11 cellular contexts compared by ENCODE assay signal in the genomic region with DNA sequence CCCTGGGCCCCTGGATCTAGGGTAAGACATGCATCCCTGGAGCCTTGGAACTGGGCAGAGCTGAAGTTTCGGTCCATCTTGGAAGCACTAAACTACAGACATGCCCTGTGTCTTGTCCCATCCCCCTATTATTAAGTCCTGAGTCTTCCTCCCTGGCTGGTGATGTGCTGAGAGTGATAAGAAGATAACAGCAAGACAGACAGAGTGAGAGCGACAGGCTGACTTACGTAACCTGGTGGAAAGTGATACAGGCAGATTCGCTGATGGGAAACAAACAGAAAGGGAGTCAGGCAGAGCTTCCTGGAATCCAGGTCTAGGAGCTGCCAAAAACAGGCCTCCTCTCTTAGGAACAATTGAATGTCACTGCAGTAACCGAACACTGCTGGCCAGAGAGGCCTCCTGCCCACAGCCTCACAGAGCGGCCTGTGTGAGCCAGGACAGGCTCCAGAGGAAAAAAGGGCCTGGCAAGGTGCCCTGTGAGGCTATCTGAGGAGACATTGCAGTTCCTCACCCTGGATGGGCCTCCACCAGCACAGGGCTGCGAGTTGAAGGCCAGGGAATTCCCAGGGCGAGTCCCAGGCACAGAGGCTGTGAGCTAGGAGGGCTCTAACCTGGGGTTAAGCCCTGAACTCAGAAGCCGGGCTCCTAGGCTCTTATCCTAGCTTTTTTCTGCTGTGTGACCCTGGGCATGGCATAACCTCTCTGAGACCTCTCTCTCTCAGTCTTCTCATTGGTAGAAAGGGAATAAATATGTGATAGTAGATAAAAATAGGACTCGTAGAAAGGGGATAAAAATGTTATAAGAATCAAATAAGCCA. TPM values are rescaled to one million over a fixed set of nuclear protein-coding genes. Genes with fewer than 3 reads are reported as not detected.
DNase-seq lines count a peak whose midpoint lies in the region; ATAC-seq and TF ChIP-seq lines count a peak whose summit lies in the region.
"Had no signal": no experiment of that assay in that cellular context is flagged by ENCODE, and none has a peak within 500 bp of the region (broad histone marks: within the 10 kb centered on the region; RNA-seq: fewer than 3 reads in every experiment).

No MANE protein-coding gene starts in this region.

- 43% methylated on average over 8 of the region's 10 CpGs for WGBS in esophagus muscularis mucosa

- TF ChIP-seq CTCF in esophagus muscularis mucosa (IDR thresholded peaks at IDR 0.05), result no peak

- H3K27me3 ChIP-seq in esophagus muscularis mucosa (no peaks in the 10 kb centered on the region), muscle layer of colon (ENCODE audit: control insufficient read depth in 1 of 2, insufficient read depth in 2 of 2, low read length in 2 of 2) (no peaks in the 10 kb centered on the region)

- H3K4me1 ChIP-seq in esophagus muscularis mucosa (peaks cover 18 to 36% (median 28%) of the 10 kb centered on the region in 4 donors), muscle layer of colon (ENCODE audit: insufficient read depth, low read length) (peaks cover 21% of the 10 kb centered on the region)

- DNase-seq in DMS153 (lab: John Stamatoyannopoulos, UW), result peak; percentile 28
- no peak for DNase-seq in DMS153 treated with DMSO at 0.1 percent for 48 hours (lab: John Stamatoyannopoulos, UW; ENCODE audit: unreplicated experiment)
- peak; percentile 95 for DNase-seq in esophagus muscularis mucosa (ENCODE audit: extremely low spot score)
- DNase-seq in NCI-H345 (lab: John Stamatoyannopoulos, UW), result no peak
- DNase-seq in SHP77 treated with DMSO at 0.1 percent for 48 hours (lab: John Stamatoyannopoulos, UW), result no peak
- DNase-seq in NCI-H1694 (lab: John Stamatoyannopoulos, UW), result no peak
- DNase-seq: activated naive CD4-positive, alpha-beta T cell treated with anti-CD3 and anti-CD28 coated beads, Interleukin-2, amount 10 ng/mL, durations not matched to agents 7 days and 5 days; NCI-H2227 treated with DMSO at 0.1 percent for 48 hours had no signal

- TF ChIP-seq EP300 in esophagus muscularis mucosa (IDR thresholded peaks at IDR 0.05), result peak; percentile 76

- H3K27ac ChIP-seq in esophagus muscularis mucosa (replicated peaks in 1 of 4) (peak overlapping the region; percentile 73 to 87 (median 77)), muscle layer of colon (ENCODE audit: low read depth, low read length) (peak overlapping the region; percentile 96)
- H3K27ac ChIP-seq: 22Rv1 had no signal

- H3K36me3 ChIP-seq in esophagus muscularis mucosa, result no peaks in the 10 kb centered on the region
- no peaks in the 10 kb centered on the region for H3K36me3 ChIP-seq in muscle layer of colon (ENCODE audit: insufficient read depth, low read length)

- ATAC-seq in HG03521 (IDR thresholded peaks at IDR 0.05; ENCODE audit: unreplicated experiment), result no peak

- H3K9ac ChIP-seq in muscle layer of colon (ENCODE audit: low read length), result peak overlapping the region; percentile 35

- intact Hi-C loops in esophagus muscularis mucosa (cut with DNase I), result no loop called here

- H3K4me3 ChIP-seq in esophagus muscularis mucosa (no peak overlapping the region), muscle layer of colon (ENCODE audit: low read depth in 1 of 2, low read length in 2 of 2) (no peak overlapping the region)

- H3K9me3 ChIP-seq in esophagus muscularis mucosa (no peaks in the 10 kb centered on the region), muscle layer of colon (ENCODE audit: low read length) (no peaks in the 10 kb centered on the region)

- no peak for TF ChIP-seq POLR2A in esophagus muscularis mucosa (IDR thresholded peaks at IDR 0.05; ENCODE audit: low read depth)

RNA-seq across cellular contexts. Expression of gene B4GALT5, which starts 34.2 kb away (rescaled TPM):
- total RNA-seq in esophagus muscularis mucosa, result 10 to 100 TPM; 23.3 to 51.2 (median 37.1) TPM

Comparison
In these comparisons a context has a peak if more than half of its experiments do, and no peak if none do; other contexts are left out.
1. DNase-seq: peak in DMS153 (single experiment) and esophagus muscularis mucosa (single experiment); none in DMS153 treated with DMSO at 0.1 percent for 48 hours (single experiment), NCI-H345 (single experiment), SHP77 treated with DMSO at 0.1 percent for 48 hours (single experiment) and NCI-H1694 (single experiment).